ENCODE assay signal across 22 cellular contexts in genomic region chr4:73588613-73589012, GRCh38. TPM values are rescaled to one million over a fixed set of nuclear protein-coding genes. Genes with fewer than 3 reads are reported as not detected.
"Had no signal": no experiment of that assay in that cellular context is flagged by ENCODE, and none has a peak within 500 bp of the region (broad histone marks: within the 10 kb centered on the region; RNA-seq: fewer than 3 reads in every experiment).

No MANE protein-coding gene starts in this region.

- DNase-seq: activated CD4-positive, alpha-beta memory T cell treated with anti-CD3 and anti-CD28 coated beads for 36 hours; activated CD4-positive, alpha-beta T cell treated with anti-CD3 and anti-CD28 coated beads, Interleukin-2, amount 10 ng/mL, durations not matched to agents 7 days and 5 days; activated CD4-positive, CD25-positive, alpha-beta regulatory T cell; activated CD8-positive, alpha-beta memory T cell treated with anti-CD3 and anti-CD28 coated beads for 24 hours; activated gamma-delta T cell; activated naive CD4-positive, alpha-beta T cell treated with anti-CD3 and anti-CD28 coated beads, Interleukin-2, amount 10 ng/mL, durations not matched to agents 7 days and 5 days; activated naive CD8-positive, alpha-beta T cell treated with anti-CD3 and anti-CD28 coated beads for 36 hours; activated T-cell treated with anti-CD3 and anti-CD28 coated beads, Interleukin-2, amount 50 U/mL, for 48 hours; NCI-H187; NCI-H2171; NCI-H2227 treated with DMSO at 0.1 percent for 48 hours; NCI-H446 treated with DMSO at 0.1 percent for 48 hours; NCI-H774; PC-3; SHP77 treated with DMSO at 0.1 percent for 48 hours; T-helper 17 cell; T-helper 9 cell had no signal

- ATAC-seq: activated T-helper 17 cell treated with anti-CD3 and anti-CD28 coated beads, Interleukin-2, amount 50 U/mL, for 72 hours; T-helper 17 cell had no signal

- H3K9ac ChIP-seq: KMS-11 had no signal

- H3K27ac ChIP-seq: KMS-11, VCaP had no signal

- H3K4me2 ChIP-seq: KMS-11 had no signal

RNA-seq across cellular contexts. Expression of gene RASSF6, which starts 31.6 kb away (rescaled TPM):
- total RNA-seq: activated CD4-positive, alpha-beta memory T cell treated with anti-CD3 and anti-CD28 coated beads for 36 hours; activated naive CD8-positive, alpha-beta T cell treated with anti-CD3 and anti-CD28 coated beads for 36 hours; cardiac septum; SK-MEL-5 had no signal
